Comparison of ENCODE assay signal across 8 cellular contexts in the genomic region with DNA sequence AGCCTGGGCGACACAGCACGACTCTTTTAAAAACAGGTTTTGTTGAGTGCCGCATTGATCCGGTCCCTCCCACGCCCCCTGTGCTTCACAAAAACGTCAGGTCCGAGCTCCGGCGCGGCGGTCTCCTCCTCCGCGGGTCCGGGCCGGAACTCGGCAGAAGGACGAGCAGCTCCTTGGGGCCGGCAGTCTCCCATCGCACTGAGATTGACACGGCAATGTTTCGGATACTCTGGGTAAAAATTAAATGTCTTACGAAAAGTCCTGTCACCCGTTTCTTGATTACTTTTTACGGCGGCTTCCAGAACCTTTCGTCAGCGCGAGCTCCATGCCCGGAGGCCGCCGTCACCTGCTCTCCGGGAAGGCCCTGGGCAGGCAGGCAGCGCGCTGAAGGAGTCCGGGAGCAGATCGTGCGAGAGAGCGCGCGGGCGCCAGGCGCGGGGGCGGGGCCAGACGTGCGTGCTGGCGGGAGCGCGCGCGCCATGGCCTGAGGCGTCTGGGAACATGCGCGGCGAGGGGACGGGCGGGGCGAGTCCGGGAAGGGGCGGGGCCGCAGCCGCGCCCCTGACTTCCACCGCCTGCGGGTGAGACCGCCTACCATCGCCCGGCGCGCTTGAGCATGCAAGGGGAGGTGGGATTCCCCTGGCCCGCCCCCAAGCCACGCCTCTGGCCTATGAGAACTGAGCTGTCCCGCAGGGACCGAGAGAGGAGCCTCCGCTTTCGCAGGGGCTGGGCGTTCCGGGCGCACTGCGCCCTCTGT. TPM values are rescaled to one million over a fixed set of nuclear protein-coding genes. Genes with fewer than 3 reads are reported as not detected.
DNase-seq lines count a peak whose midpoint lies in the region; ATAC-seq, FAIRE-seq and TF ChIP-seq lines count a peak whose summit lies in the region.

No MANE protein-coding gene starts in this region.

- peak; percentile 83 for TF ChIP-seq POLR2A in endothelial cell of umbilical vein (IDR thresholded peaks at IDR 0.05; ENCODE audit: low read depth, low read length)

- H3K27me3 ChIP-seq in OCI-LY3 (ENCODE audit: low read depth, low read length): no peaks in the 10 kb centered on the region
- no peaks in the 10 kb centered on the region for H3K27me3 ChIP-seq in endothelial cell of umbilical vein (ENCODE audit: control insufficient read depth in 2 of 2, insufficient read depth in 2 of 2, low read length in 2 of 2)
- H3K27me3 ChIP-seq in mononuclear cell (ENCODE audit: insufficient read depth, low read length): no peaks in the 10 kb centered on the region

- no peaks in the 10 kb centered on the region for H3K9me1 ChIP-seq in endothelial cell of umbilical vein (replicated peaks; ENCODE audit: control insufficient read depth, extremely low read depth, insufficient read depth, low read length)

- H3K27ac ChIP-seq in OCI-LY3 (ENCODE audit: low read length): peak overlapping the region; percentile 66
- H3K27ac ChIP-seq in endothelial cell of umbilical vein (ENCODE audit: insufficient read depth, low read depth, low read length): peak overlapping the region; percentile 7

- H3K9me3 ChIP-seq in OCI-LY3 (ENCODE audit: insufficient read depth, low read length): no peaks in the 10 kb centered on the region
- no peaks in the 10 kb centered on the region for H3K9me3 ChIP-seq in endothelial cell of umbilical vein (replicated peaks; ENCODE audit: control insufficient read depth, insufficient read depth, low read length)
- no peaks in the 10 kb centered on the region for H3K9me3 ChIP-seq in mononuclear cell (ENCODE audit: low read depth, low read length)

- peak; percentile 96 for DNase-seq in DMS 273 treated with DMSO at 0.1 percent for 48 hours (lab: John Stamatoyannopoulos, UW)
- DNase-seq in HuH-7.5 (ENCODE audit: low spot score): peak; percentile 93
- peak; percentile 99 for DNase-seq in activated T-cell treated with anti-CD3 and anti-CD28 coated beads for 24 hours (ENCODE audit: low read depth)
- peak; percentile 99 for DNase-seq in endothelial cell of umbilical vein (ENCODE audit: low read depth, low spot score)
- peak; percentile 98 to 100 for DNase-seq in stimulated activated CD8-positive, alpha-beta memory T cell treated with anti-CD3 and anti-CD28 coated beads, Interleukin-2, amount 100 ng/mL, for 48 hours (ENCODE audit: low read depth in 2 of 2)

- H3K4me2 ChIP-seq in OCI-LY3 (ENCODE audit: low read length) (peak overlapping the region; percentile 63), endothelial cell of umbilical vein (ENCODE audit: insufficient read depth, low read length) (peak overlapping the region; percentile 6)

- POLR2A ChIA-PET in endothelial cell of umbilical vein (lab: Charles Lee): interaction anchor here (0.6 kb wide), 1 partner anchor 141 kb away, joined by 3 read pairs; no protein-coding TSS in a partner anchor

- H4K20me1 ChIP-seq in OCI-LY3 (ENCODE audit: insufficient read depth, low read length): no peaks in the 10 kb centered on the region
- H4K20me1 ChIP-seq in endothelial cell of umbilical vein (replicated peaks; ENCODE audit: control insufficient read depth, extremely low read depth, insufficient read depth, low read length): no peaks in the 10 kb centered on the region

- TF ChIP-seq CTCF in OCI-LY3 (IDR thresholded peaks at IDR 0.05; ENCODE audit: low read depth, low read length) (no peak), endothelial cell of umbilical vein (IDR thresholded peaks at IDR 0.05; ENCODE audit: extremely low read depth in 1 of 2, insufficient read depth in 1 of 2, low read depth in 1 of 2, low read length in 2 of 2) (no peak)

- no peaks in the 10 kb centered on the region for H3K4me1 ChIP-seq in OCI-LY3 (ENCODE audit: low read length)
- no peaks in the 10 kb centered on the region for H3K4me1 ChIP-seq in endothelial cell of umbilical vein (ENCODE audit: control insufficient read depth, extremely low read depth, insufficient read depth, low read length)
- H3K4me1 ChIP-seq in mononuclear cell (ENCODE audit: insufficient read depth, low read length): peaks cover 8% of the 10 kb centered on the region

- H3K36me3 ChIP-seq in OCI-LY3 (replicated peaks; ENCODE audit: low read depth, low read length) (peaks cover 3% of the 10 kb centered on the region), endothelial cell of umbilical vein (ENCODE audit: control insufficient read depth in 2 of 2, extremely low read depth in 1 of 2, insufficient read depth in 2 of 2, low read length in 2 of 2) (no peaks in the 10 kb centered on the region)

- BruUV-seq in endothelial cell of umbilical vein (replicated peaks; lab: Mats Ljungman, UMichigan): TSS peak; percentile 42

- FAIRE-seq in endothelial cell of umbilical vein (lab: Jason Lieb, UNC): peak; percentile 98

- H3K4me3 ChIP-seq in OCI-LY3 (ENCODE audit: low read length): peak overlapping the region; percentile 91
- peak overlapping the region; percentile 29 to 73 (median 40) for H3K4me3 ChIP-seq in endothelial cell of umbilical vein (replicated peaks in 1 of 3; ENCODE audit: insufficient read depth in 1 of 3, low read depth in 1 of 3, low read length in 3 of 3)
- peak overlapping the region; percentile 73 for H3K4me3 ChIP-seq in mononuclear cell (ENCODE audit: low read length)

- H3K9ac ChIP-seq in OCI-LY3 (ENCODE audit: low read length): peak overlapping the region; percentile 80
- H3K9ac ChIP-seq in endothelial cell of umbilical vein (replicated peaks; ENCODE audit: extremely low read depth, insufficient read depth, low read length): peak overlapping the region; percentile 54

- CTCF ChIA-PET in endothelial cell of umbilical vein (lab: Charles Lee): interaction anchor here (0.6 to 3.5 kb wide), 69 partner anchors 9 to 1146 kb away, joined by 3 to 110 read pairs (median 5); a partner anchor contains a TSS

- intact Hi-C loops in endothelial cell of umbilical vein (cut with micrococcal nuclease): loop anchor here (1.0 to 10.0 kb wide), 9 partner anchors 18 to 371 kb away; a partner anchor contains a TSS

- H3K79me2 ChIP-seq in OCI-LY3 (ENCODE audit: low read length): no peaks in the 10 kb centered on the region
- H3K79me2 ChIP-seq in endothelial cell of umbilical vein (ENCODE audit: control insufficient read depth, insufficient read depth, low read length): no peaks in the 10 kb centered on the region

- peak overlapping the region; percentile 66 for H2AFZ ChIP-seq in OCI-LY3 (ENCODE audit: low read depth, low read length)
- H2AFZ ChIP-seq in endothelial cell of umbilical vein (ENCODE audit: low read depth, low read length): peak overlapping the region; percentile 16

- peak; percentile 82 for ATAC-seq in GM21528 (IDR thresholded peaks at IDR 0.05; ENCODE audit: low FRiP score, unreplicated experiment)

- dilution Hi-C loops in endothelial cell of umbilical vein (cut with MboI; ENCODE audit: extremely low pct_ligation_motif_present, low sequenced_read_pairs): no loop called here

TF ChIP-seq in endothelial cell of umbilical vein, 7 proteins besides CTCF, POLR2A, EP300 and RAD21:
- TF ChIP-seq POLR2AphosphoS5 (IDR thresholded peaks at IDR 0.05; ENCODE audit: insufficient read depth, low read depth, low read length) (peak; percentile 88), EZH2 (IDR thresholded peaks at IDR 0.05; ENCODE audit: borderline replicate concordance, low read depth, low read length, severe bottlenecking) (no peak)

RNA-seq across cellular contexts. Expression of a gene that starts 11.7 kb away (rescaled TPM):
- total RNA-seq in endothelial cell of umbilical vein (0.14 and 0.29 TPM in 2 replicates), mononuclear cell (under 0.01 TPM)
- 0.21 and 0.27 TPM in 2 replicates for polyA plus RNA-seq in endothelial cell of umbilical vein
- 0.20 and 0.22 TPM in 2 replicates for polyA plus RNA-seq in endothelial cell of umbilical vein (2011; cell fraction: cytosol; rRNA removed)
- polyA plus RNA-seq in endothelial cell of umbilical vein (2011; cell fraction: nucleus; rRNA removed): 0.14 and 0.17 TPM in 2 replicates
- 0.12 and 0.15 TPM in 2 replicates for polyA plus RNA-seq in endothelial cell of umbilical vein (2012)
- 0.10 and 0.49 TPM in 2 replicates for polyA minus RNA-seq in endothelial cell of umbilical vein
- polyA minus RNA-seq in endothelial cell of umbilical vein (2011; cell fraction: cytosol; rRNA and poly(A)+ RNA removed): not detected
- polyA minus RNA-seq in endothelial cell of umbilical vein (2011; cell fraction: nucleus; rRNA and poly(A)+ RNA removed): 0.10 and 0.19 TPM in 2 replicates

RNA-seq across cellular contexts. Expression of a gene that starts 19.3 kb away (rescaled TPM):
- total RNA-seq in endothelial cell of umbilical vein (11.1 and 12.4 TPM in 2 replicates), mononuclear cell (5.8 TPM)
- 3.0 and 3.4 TPM in 2 replicates for polyA plus RNA-seq in endothelial cell of umbilical vein
- 3.9 and 5.0 TPM in 2 replicates for polyA plus RNA-seq in endothelial cell of umbilical vein (2011; cell fraction: cytosol; rRNA removed)
- 6.1 TPM in 2 replicates for polyA plus RNA-seq in endothelial cell of umbilical vein (2011; cell fraction: nucleus; rRNA removed)
- polyA plus RNA-seq in endothelial cell of umbilical vein (2012): 3.6 and 5.8 TPM in 2 replicates
- 5.3 and 12.7 TPM in 2 replicates for polyA minus RNA-seq in endothelial cell of umbilical vein
- polyA minus RNA-seq in endothelial cell of umbilical vein (2011; cell fraction: cytosol; rRNA and poly(A)+ RNA removed): 46.0 TPM
- 2.6 and 3.7 TPM in 2 replicates for polyA minus RNA-seq in endothelial cell of umbilical vein (2011; cell fraction: nucleus; rRNA and poly(A)+ RNA removed)

Comparison
In these comparisons a context has a peak if more than half of its experiments do, and no peak if none do; other contexts are left out.
1. Peak in every context shown above with its lines: DNase-seq, ATAC-seq, H3K4me3 ChIP-seq and H3K27ac ChIP-seq.
2. H3K4me3 ChIP-seq: peak in every context shown above with its lines; median percentile 91 in OCI-LY3; 73 in mononuclear cell; 40 in endothelial cell of umbilical vein.